ENCODE assay signal across 1 cellular context in the genomic region with DNA sequence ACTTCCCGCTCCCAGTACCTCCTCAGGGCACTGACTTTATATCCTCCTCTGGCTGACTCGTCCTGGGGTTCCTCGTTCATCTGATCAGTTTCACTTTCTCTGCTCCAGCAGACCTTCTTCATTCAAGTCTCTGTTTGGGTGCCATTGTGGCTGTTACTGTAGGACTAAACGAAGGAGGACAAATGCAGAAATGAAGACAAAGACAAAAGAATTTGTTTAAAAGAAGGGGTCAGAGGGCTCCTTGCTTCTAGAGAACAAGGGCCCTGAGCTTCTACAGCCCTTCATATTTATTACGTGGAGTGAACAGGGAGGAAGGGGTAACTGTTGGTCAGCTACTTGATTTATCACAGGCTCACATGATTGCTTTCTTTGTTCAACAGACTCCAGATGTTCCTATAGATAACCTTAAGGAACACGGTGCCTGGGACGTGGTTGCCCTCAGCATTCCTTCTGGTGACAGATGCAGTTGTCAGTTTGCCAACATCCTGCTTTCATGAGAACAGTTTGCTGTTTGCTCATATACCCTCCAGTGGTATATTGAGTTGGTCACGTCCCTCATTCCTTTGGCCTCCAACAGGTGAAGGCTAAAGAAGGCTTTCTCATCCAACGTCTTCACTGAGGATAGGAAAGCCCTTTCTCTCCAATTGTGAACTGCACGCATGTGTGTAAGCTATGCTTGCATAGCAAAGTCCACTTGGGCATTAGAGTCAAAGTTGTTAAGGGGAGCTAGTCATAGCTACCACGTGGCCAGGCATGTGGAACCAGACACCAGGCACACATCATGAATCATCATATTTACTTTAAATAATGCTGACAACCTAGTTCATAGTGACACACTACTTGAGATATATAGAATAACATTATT.
TF ChIP-seq lines count a peak whose summit lies in the region.

No MANE protein-coding gene starts in this region.

TF ChIP-seq in K562, 482 proteins besides CTCF, POLR2A, EP300 and RAD21 (continued from another document and continues in another):
- no peak for TF ChIP-seq NFXL1 (CRISPR knock-in tag; IDR thresholded peaks at IDR 0.05)
- TF ChIP-seq, protein P1, sequence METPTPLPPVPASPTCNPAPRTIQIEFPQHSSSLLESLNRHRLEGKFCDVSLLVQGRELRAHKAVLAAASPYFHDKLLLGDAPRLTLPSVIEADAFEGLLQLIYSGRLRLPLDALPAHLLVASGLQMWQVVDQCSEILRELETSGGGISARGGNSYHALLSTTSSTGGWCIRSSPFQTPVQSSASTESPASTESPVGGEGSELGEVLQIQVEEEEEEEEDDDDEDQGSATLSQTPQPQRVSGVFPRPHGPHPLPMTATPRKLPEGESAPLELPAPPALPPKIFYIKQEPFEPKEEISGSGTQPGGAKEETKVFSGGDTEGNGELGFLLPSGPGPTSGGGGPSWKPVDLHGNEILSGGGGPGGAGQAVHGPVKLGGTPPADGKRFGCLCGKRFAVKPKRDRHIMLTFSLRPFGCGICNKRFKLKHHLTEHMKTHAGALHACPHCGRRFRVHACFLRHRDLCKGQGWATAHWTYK (CRISPR knock-in tag; IDR thresholded peaks at IDR 0.05), result peak; percentile 90
- no peak for TF ChIP-seq STAG1 (CRISPR knock-in tag; IDR thresholded peaks at IDR 0.05; ENCODE audit: borderline replicate concordance)
- peak; percentile 93 for TF ChIP-seq BACH1 (tag; IDR thresholded peaks at IDR 0.05)
- no peak for TF ChIP-seq SIX5 (IDR thresholded peaks at IDR 0.05; ENCODE audit: borderline replicate concordance in 1 of 2, insufficient read depth in 1 of 2, low read depth in 1 of 2, low read length in 2 of 2)
- TF ChIP-seq GTF2A2 (tag; IDR thresholded peaks at IDR 0.05), result no peak
- peak; percentile 69 to 87 for TF ChIP-seq FOXA3 (CRISPR knock-in tag; conservative IDR thresholded peaks at IDR 0.05 in 1 of 2, IDR thresholded peaks at IDR 0.05 in 1 of 2)
- no peak for TF ChIP-seq ZNF212 (CRISPR knock-in tag; IDR thresholded peaks at IDR 0.05)
- TF ChIP-seq POLR2H (tag; IDR thresholded peaks at IDR 0.05; ENCODE audit: low read depth), result peak; percentile 54; the same call in 1 of the 2 replicates
- TF ChIP-seq BRF2 (IDR thresholded peaks at IDR 0.05; ENCODE audit: borderline replicate concordance, insufficient read depth, insufficient read length), result no peak
- peak; percentile 86 for TF ChIP-seq GTF2E2 (tag; IDR thresholded peaks at IDR 0.05)
- TF ChIP-seq, protein P2, sequence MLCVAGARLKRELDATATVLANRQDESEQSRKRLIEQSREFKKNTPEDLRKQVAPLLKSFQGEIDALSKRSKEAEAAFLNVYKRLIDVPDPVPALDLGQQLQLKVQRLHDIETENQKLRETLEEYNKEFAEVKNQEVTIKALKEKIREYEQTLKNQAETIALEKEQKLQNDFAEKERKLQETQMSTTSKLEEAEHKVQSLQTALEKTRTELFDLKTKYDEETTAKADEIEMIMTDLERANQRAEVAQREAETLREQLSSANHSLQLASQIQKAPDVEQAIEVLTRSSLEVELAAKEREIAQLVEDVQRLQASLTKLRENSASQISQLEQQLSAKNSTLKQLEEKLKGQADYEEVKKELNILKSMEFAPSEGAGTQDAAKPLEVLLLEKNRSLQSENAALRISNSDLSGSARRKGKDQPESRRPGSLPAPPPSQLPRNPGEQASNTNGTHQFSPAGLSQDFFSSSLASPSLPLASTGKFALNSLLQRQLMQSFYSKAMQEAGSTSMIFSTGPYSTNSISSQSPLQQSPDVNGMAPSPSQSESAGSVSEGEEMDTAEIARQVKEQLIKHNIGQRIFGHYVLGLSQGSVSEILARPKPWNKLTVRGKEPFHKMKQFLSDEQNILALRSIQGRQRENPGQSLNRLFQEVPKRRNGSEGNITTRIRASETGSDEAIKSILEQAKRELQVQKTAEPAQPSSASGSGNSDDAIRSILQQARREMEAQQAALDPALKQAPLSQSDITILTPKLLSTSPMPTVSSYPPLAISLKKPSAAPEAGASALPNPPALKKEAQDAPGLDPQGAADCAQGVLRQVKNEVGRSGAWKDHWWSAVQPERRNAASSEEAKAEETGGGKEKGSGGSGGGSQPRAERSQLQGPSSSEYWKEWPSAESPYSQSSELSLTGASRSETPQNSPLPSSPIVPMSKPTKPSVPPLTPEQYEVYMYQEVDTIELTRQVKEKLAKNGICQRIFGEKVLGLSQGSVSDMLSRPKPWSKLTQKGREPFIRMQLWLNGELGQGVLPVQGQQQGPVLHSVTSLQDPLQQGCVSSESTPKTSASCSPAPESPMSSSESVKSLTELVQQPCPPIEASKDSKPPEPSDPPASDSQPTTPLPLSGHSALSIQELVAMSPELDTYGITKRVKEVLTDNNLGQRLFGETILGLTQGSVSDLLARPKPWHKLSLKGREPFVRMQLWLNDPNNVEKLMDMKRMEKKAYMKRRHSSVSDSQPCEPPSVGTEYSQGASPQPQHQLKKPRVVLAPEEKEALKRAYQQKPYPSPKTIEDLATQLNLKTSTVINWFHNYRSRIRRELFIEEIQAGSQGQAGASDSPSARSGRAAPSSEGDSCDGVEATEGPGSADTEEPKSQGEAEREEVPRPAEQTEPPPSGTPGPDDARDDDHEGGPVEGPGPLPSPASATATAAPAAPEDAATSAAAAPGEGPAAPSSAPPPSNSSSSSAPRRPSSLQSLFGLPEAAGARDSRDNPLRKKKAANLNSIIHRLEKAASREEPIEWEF (CRISPR knock-in tag; IDR thresholded peaks at IDR 0.05), result no peak
- TF ChIP-seq TAF1 (IDR thresholded peaks at IDR 0.05; ENCODE audit: control insufficient read depth, extremely low read depth, insufficient read depth, low read length, severe bottlenecking), result no peak
- TF ChIP-seq ETS1 (conservative IDR thresholded peaks at IDR 0.05; ENCODE audit: control insufficient read depth, low read depth, low read length), result no peak
- TF ChIP-seq SRSF9 (IDR thresholded peaks at IDR 0.05; ENCODE audit: borderline replicate concordance, low read depth, low read length), result no peak
- 0 out of 2 replicates have a peak, but pooled peaks have one; percentile 37 for TF ChIP-seq JUNB (CRISPR knock-in tag; conservative IDR thresholded peaks at IDR 0.05)
- no peak for TF ChIP-seq BMI1 (IDR thresholded peaks at IDR 0.05; ENCODE audit: low read length)
- no peak for TF ChIP-seq NELFE (IDR thresholded peaks at IDR 0.05; ENCODE audit: insufficient read depth, insufficient read length)
- TF ChIP-seq TCF3 (CRISPR knock-in tag; IDR thresholded peaks at IDR 0.05), result peak; percentile 98
- TF ChIP-seq CCNT2 (IDR thresholded peaks at IDR 0.05; ENCODE audit: borderline replicate concordance, extremely low read depth, insufficient read length, low read depth, low read length), result peak; percentile 93
- TF ChIP-seq ETV6 (IDR thresholded peaks at IDR 0.05; ENCODE audit: borderline replicate concordance in 1 of 2, low read depth in 2 of 2, low read length in 1 of 2), result no peak
- TF ChIP-seq ETV6 (CRISPR knock-in tag; IDR thresholded peaks at IDR 0.05; ENCODE audit: borderline replicate concordance), result no peak
- TF ChIP-seq NCOA6 (IDR thresholded peaks at IDR 0.05), result no peak
- no peak; the same call in 1 of the 2 replicates for TF ChIP-seq ZBTB1 (CRISPR knock-in tag; IDR thresholded peaks at IDR 0.05; ENCODE audit: borderline replicate concordance, low read depth)
- TF ChIP-seq SMARCA4 (IDR thresholded peaks at IDR 0.05), result peak; percentile 96
- TF ChIP-seq BRD9 (IDR thresholded peaks at IDR 0.05; ENCODE audit: low read depth, partially characterized antibody), result peak; percentile 32
- TF ChIP-seq CLOCK (CRISPR knock-in tag; IDR thresholded peaks at IDR 0.05; ENCODE audit: borderline replicate concordance), result peak; percentile 30; the same call in 1 of the 2 replicates
- no peak for TF ChIP-seq ZNF217 (CRISPR knock-in tag; IDR thresholded peaks at IDR 0.05)
- peak; percentile 98 for TF ChIP-seq ARID1B (IDR thresholded peaks at IDR 0.05)
- peak; percentile 95 for TF ChIP-seq LEF1 (IDR thresholded peaks at IDR 0.05)
- TF ChIP-seq ZNF3 (CRISPR knock-in tag; IDR thresholded peaks at IDR 0.05), result no peak
- TF ChIP-seq ZBTB40 (IDR thresholded peaks at IDR 0.05), result no peak
- no peak for TF ChIP-seq ZBTB40 (CRISPR knock-in tag; IDR thresholded peaks at IDR 0.05)
- TF ChIP-seq ZNF778 (CRISPR knock-in tag; IDR thresholded peaks at IDR 0.05), result no peak
